ENCODE assay signal across 1 cellular context in the genomic region with DNA sequence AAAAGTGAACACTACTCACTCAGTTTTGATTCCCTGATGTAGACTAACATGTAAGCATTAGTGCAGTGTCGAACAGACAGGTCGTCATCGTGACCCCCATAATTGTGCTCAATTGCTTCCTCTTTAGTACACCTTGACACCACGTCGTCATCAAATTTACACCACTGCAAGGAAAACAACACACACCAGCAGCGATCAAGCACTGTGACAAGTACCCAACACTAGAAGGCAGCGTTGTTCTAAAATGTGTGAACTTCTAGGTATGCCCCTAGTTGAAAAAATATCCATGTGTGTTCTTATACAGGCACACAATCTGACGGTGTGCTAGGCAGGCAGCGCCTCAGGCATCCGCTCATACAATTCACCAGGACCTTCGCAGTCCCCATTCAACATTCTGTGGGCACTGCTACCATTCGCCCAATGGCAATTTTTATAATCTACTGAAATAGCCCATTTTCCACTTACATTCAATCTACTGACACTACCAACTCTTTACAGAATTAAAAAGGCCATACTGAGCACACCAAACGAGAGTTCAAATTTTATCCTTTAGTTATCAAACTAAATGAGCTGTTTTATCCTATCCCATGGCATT.
TF ChIP-seq lines count a peak whose summit lies in the region.

No MANE protein-coding gene starts in this region.

TF ChIP-seq in HCT116, 20 proteins besides CTCF, POLR2A, EP300 and RAD21 (continued from another document):
- TF ChIP-seq ZNF274 (IDR thresholded peaks at IDR 0.05; ENCODE audit: low read depth, low read length) (no peak), FOSL1 (IDR thresholded peaks at IDR 0.05; ENCODE audit: low read depth) (no peak)
TF ChIP-seq in HCT116: peak in this region for 0.
